2 cellular contexts compared by ENCODE assay signal in the genomic region with DNA sequence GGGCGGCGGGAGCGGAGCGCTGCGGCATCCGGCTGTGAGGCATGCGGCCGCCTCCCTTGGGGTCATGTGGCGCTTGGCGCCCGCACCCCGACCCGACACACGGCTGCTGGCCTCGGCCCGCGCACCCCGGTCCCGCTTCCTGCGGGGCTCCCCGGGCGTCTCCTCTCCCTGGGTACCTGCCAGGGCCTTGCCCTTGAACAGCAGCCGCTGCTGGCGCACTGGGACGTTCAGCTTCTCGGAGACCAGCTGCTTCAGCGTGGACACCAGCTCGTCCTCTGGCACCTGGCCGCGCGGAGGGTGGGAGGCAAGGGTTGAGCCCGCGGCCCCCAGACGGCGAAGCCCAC.
TF ChIP-seq lines count a peak whose summit lies in the region.

No MANE protein-coding gene starts in this region.

TF ChIP-seq in K562, 482 proteins besides CTCF, POLR2A, EP300 and RAD21 (continues in another document):
- TF ChIP-seq CHD1 (IDR thresholded peaks at IDR 0.05; ENCODE audit: low read length) (peak; percentile 80), ZNF778 (CRISPR knock-in tag; IDR thresholded peaks at IDR 0.05) (no peak), KDM2B (CRISPR knock-in tag; IDR thresholded peaks at IDR 0.05) (peak; percentile 47; the same call in 1 of the 2 replicates), SMAD4 (CRISPR knock-in tag; conservative IDR thresholded peaks at IDR 0.05) (peak; percentile 45; the same call in 1 of the 2 replicates), RBFOX2 (IDR thresholded peaks at IDR 0.05; ENCODE audit: low read depth, low read length) (peak; percentile 77), RBBP5 (IDR thresholded peaks at IDR 0.05; ENCODE audit: borderline replicate concordance, insufficient read depth, low read length, poor library complexity, severe bottlenecking) (peak; percentile 45), ERF (CRISPR knock-in tag; IDR thresholded peaks at IDR 0.05) (peak; percentile 73; the same call in 1 of the 2 replicates), MYC (IDR thresholded peaks at IDR 0.05; ENCODE audit: low read depth, low read length) (peak; percentile 59), MYC (CRISPR knock-in tag; IDR thresholded peaks at IDR 0.05; ENCODE audit: borderline replicate concordance, low read depth) (no peak), POLR2G (IDR thresholded peaks at IDR 0.05; ENCODE audit: low read depth, low read length) (peak; percentile 71; the same call in 1 of the 2 replicates), HDAC6 (IDR thresholded peaks at IDR 0.05; ENCODE audit: low read depth, low read length) (no peak)
- TF ChIP-seq, protein P1, sequence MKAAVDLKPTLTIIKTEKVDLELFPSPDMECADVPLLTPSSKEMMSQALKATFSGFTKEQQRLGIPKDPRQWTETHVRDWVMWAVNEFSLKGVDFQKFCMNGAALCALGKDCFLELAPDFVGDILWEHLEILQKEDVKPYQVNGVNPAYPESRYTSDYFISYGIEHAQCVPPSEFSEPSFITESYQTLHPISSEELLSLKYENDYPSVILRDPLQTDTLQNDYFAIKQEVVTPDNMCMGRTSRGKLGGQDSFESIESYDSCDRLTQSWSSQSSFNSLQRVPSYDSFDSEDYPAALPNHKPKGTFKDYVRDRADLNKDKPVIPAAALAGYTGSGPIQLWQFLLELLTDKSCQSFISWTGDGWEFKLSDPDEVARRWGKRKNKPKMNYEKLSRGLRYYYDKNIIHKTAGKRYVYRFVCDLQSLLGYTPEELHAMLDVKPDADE (conservative IDR thresholded peaks at IDR 0.05; ENCODE audit: control insufficient read depth, low read depth, low read length): 0 out of 2 replicates have a peak, but pooled peaks have one; percentile 19
- TF ChIP-seq, protein P2, sequence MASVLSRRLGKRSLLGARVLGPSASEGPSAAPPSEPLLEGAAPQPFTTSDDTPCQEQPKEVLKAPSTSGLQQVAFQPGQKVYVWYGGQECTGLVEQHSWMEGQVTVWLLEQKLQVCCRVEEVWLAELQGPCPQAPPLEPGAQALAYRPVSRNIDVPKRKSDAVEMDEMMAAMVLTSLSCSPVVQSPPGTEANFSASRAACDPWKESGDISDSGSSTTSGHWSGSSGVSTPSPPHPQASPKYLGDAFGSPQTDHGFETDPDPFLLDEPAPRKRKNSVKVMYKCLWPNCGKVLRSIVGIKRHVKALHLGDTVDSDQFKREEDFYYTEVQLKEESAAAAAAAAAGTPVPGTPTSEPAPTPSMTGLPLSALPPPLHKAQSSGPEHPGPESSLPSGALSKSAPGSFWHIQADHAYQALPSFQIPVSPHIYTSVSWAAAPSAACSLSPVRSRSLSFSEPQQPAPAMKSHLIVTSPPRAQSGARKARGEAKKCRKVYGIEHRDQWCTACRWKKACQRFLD (CRISPR knock-in tag; IDR thresholded peaks at IDR 0.05): 0 out of 2 replicates have a peak, but pooled peaks have one; percentile 24
- TF ChIP-seq, protein P3, sequence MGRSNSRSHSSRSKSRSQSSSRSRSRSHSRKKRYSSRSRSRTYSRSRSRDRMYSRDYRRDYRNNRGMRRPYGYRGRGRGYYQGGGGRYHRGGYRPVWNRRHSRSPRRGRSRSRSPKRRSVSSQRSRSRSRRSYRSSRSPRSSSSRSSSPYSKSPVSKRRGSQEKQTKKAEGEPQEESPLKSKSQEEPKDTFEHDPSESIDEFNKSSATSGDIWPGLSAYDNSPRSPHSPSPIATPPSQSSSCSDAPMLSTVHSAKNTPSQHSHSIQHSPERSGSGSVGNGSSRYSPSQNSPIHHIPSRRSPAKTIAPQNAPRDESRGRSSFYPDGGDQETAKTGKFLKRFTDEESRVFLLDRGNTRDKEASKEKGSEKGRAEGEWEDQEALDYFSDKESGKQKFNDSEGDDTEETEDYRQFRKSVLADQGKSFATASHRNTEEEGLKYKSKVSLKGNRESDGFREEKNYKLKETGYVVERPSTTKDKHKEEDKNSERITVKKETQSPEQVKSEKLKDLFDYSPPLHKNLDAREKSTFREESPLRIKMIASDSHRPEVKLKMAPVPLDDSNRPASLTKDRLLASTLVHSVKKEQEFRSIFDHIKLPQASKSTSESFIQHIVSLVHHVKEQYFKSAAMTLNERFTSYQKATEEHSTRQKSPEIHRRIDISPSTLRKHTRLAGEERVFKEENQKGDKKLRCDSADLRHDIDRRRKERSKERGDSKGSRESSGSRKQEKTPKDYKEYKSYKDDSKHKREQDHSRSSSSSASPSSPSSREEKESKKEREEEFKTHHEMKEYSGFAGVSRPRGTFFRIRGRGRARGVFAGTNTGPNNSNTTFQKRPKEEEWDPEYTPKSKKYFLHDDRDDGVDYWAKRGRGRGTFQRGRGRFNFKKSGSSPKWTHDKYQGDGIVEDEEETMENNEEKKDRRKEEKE (IDR thresholded peaks at IDR 0.05; ENCODE audit: borderline replicate concordance in 1 of 2, control insufficient read depth in 1 of 2, low read depth in 2 of 2, low read length in 1 of 2): no peak
- TF ChIP-seq, protein P4, sequence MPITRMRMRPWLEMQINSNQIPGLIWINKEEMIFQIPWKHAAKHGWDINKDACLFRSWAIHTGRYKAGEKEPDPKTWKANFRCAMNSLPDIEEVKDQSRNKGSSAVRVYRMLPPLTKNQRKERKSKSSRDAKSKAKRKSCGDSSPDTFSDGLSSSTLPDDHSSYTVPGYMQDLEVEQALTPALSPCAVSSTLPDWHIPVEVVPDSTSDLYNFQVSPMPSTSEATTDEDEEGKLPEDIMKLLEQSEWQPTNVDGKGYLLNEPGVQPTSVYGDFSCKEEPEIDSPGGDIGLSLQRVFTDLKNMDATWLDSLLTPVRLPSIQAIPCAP (CRISPR knock-in tag; IDR thresholded peaks at IDR 0.05; ENCODE audit: borderline replicate concordance): no peak
- TF ChIP-seq, protein P5, sequence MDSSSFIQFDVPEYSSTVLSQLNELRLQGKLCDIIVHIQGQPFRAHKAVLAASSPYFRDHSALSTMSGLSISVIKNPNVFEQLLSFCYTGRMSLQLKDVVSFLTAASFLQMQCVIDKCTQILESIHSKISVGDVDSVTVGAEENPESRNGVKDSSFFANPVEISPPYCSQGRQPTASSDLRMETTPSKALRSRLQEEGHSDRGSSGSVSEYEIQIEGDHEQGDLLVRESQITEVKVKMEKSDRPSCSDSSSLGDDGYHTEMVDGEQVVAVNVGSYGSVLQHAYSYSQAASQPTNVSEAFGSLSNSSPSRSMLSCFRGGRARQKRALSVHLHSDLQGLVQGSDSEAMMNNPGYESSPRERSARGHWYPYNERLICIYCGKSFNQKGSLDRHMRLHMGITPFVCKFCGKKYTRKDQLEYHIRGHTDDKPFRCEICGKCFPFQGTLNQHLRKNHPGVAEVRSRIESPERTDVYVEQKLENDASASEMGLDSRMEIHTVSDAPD (CRISPR knock-in tag; IDR thresholded peaks at IDR 0.05): no peak

TF ChIP-seq in GM12891, 5 proteins besides CTCF, POLR2A, EP300 and RAD21:
- TF ChIP-seq SPI1 (IDR thresholded peaks at IDR 0.05; ENCODE audit: low read depth, low read length): no peak
- TF ChIP-seq POLR2AphosphoS5 (IDR thresholded peaks at IDR 0.05; ENCODE audit: low read depth, low read length): no peak
- no peak for TF ChIP-seq POU2F2 (IDR thresholded peaks at IDR 0.05; ENCODE audit: low read depth, low read length)
- no peak for TF ChIP-seq TAF1 (IDR thresholded peaks at IDR 0.05; ENCODE audit: low read depth, low read length)
- TF ChIP-seq PAX5 (IDR thresholded peaks at IDR 0.05; ENCODE audit: insufficient read depth, low read length, severe bottlenecking): no peak
